15 cellular contexts compared by ENCODE assay signal in the genomic region with DNA sequence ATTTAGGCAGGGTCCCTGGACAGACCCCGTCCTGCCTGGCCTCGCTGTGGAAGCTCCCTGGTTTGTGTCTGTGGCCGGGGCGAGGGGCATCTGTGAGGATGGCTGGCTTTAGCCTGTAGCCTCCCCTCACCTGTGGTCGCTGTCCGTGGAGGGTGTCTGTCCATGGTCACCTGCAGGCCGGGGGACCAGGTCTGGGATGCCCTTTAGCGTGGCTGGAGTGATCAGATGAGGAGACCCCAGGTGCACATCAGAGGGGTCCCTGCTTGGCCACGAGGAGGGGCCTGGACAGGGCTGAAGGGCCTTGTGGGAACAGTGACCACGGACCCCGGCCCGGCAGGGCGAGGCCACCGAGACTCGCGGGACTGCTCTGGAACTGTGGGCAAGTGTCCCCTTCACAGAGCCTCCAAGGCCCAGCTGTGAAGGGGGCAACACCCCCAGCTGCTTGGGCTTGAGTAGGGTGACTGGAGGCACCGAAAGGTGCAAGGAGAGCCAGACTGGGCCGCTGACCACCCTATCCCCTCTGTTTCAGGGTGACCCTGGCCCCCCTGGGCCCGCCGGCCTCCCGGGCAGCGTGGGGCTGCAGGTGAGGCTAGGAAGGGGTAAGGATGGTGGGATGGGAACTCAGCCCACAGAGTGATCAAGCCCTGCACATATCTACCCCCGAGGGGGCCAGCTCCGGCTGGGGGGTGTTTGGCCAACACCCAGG. TPM values are rescaled to one million over a fixed set of nuclear protein-coding genes. Genes with fewer than 3 reads are reported as not detected.
DNase-seq lines count a peak whose midpoint lies in the region; ATAC-seq and TF ChIP-seq lines count a peak whose summit lies in the region.
"Had no signal": no experiment of that assay in that cellular context is flagged by ENCODE, and none has a peak within 500 bp of the region (broad histone marks: within the 10 kb centered on the region; RNA-seq: fewer than 3 reads in every experiment).

No MANE protein-coding gene starts in this region.

- H3K56ac ChIP-seq in H9 (ENCODE audit: insufficient read length, low read depth, low read length): no peak overlapping the region

- no peak for ATAC-seq in activated naive CD8-positive, alpha-beta T cell treated with anti-CD3 and anti-CD28 coated beads, Interleukin-2, amount 10 ng/mL, durations not matched to agents 7 days and 5 days (ENCODE audit: low read depth)
- ATAC-seq: stimulated activated naive CD8-positive, alpha-beta T cell treated with anti-CD3 and anti-CD28 coated beads, Interleukin-15, amount 100 ng/mL, for 72 hours had no signal

- H3K9me2 ChIP-seq in OCI-LY1 (ENCODE audit: low read depth, low read length): no peaks in the 10 kb centered on the region

- H2AK5ac ChIP-seq in H9 (ENCODE audit: insufficient read length, low read length): no peak overlapping the region

- H3K23ac ChIP-seq in H9 (ENCODE audit: insufficient read length, low read depth, low read length): no peak overlapping the region

- H3K4me3 Mint-ChIP-seq in activated naive CD8-positive, alpha-beta T cell treated with anti-CD3 and anti-CD28 coated beads, Interleukin-2, amount 10 ng/mL, durations not matched to agents 7 days and 5 days: no peak overlapping the region
- H3K4me3 Mint-ChIP-seq in activated naive CD8-positive, alpha-beta T cell treated with anti-CD3 and anti-CD28 coated beads for 36 hours: no peak overlapping the region
- no peak overlapping the region for H3K4me3 Mint-ChIP-seq in H9
- H3K4me3 Mint-ChIP-seq: activated naive CD8-positive, alpha-beta T cell; activated T-helper 17 cell treated with anti-CD3 and anti-CD28 coated beads, Interleukin-2, amount 50 U/mL, for 72 hours; neural crest cell had no signal

- TF ChIP-seq CTCF in OCI-LY1 (IDR thresholded peaks at IDR 0.05; ENCODE audit: low read length): no peak
- TF ChIP-seq CTCF in esophagus muscularis mucosa (IDR thresholded peaks at IDR 0.05): no peak
- no peak for TF ChIP-seq CTCF in tibial nerve (IDR thresholded peaks at IDR 0.05)
- no peak for TF ChIP-seq CTCF in H9 (conservative IDR thresholded peaks at IDR 0.05)

- no peak overlapping the region for H4K8ac ChIP-seq in H9 (replicated peaks; ENCODE audit: insufficient read length, low read depth, low read length)

- H3K27ac ChIP-seq in OCI-LY1 (ENCODE audit: low read depth, low read length, poor library complexity, severe bottlenecking) (no peak overlapping the region), esophagus muscularis mucosa (replicated peaks in 1 of 4) (peak overlapping the region in 2 of 4 donors; percentile 87 to 88), tibial nerve (peak overlapping the region; percentile 40 to 87 (median 71)), H9 (ENCODE audit: insufficient read length, low read depth, low read length) (no peak overlapping the region)
- H3K27ac ChIP-seq: upper lobe of right lung had no signal

- no peaks in the 10 kb centered on the region for H3F3A ChIP-seq in OCI-LY1 (ENCODE audit: insufficient read depth, low read length)

- H4K20me1 ChIP-seq in OCI-LY1 (ENCODE audit: insufficient read depth, low read length) (no peaks in the 10 kb centered on the region), H9 (ENCODE audit: control insufficient read depth, insufficient read depth, insufficient read length) (no peaks in the 10 kb centered on the region)

- no peak overlapping the region for H2BK15ac ChIP-seq in H9 (ENCODE audit: low read depth, low read length)

- H3K4ac ChIP-seq in H9 (ENCODE audit: low read depth, low read length): no peak overlapping the region

- H3K4me1 Mint-ChIP-seq in activated naive CD8-positive, alpha-beta T cell treated with anti-CD3 and anti-CD28 coated beads, Interleukin-2, amount 10 ng/mL, durations not matched to agents 7 days and 5 days: no peaks in the 10 kb centered on the region
- H3K4me1 Mint-ChIP-seq in activated naive CD8-positive, alpha-beta T cell treated with anti-CD3 and anti-CD28 coated beads for 36 hours: no peaks in the 10 kb centered on the region
- H3K4me1 Mint-ChIP-seq in H9: peaks cover 8 to 11% of the 10 kb centered on the region in 2 experiments
- H3K4me1 Mint-ChIP-seq: activated T-helper 17 cell treated with anti-CD3 and anti-CD28 coated beads, Interleukin-2, amount 50 U/mL, for 72 hours; stimulated activated naive CD8-positive, alpha-beta T cell treated with anti-CD3 and anti-CD28 coated beads, Interleukin-15, amount 100 ng/mL, for 72 hours had no signal

- H4K5ac ChIP-seq in H9 (ENCODE audit: insufficient read length, low read depth, low read length): no peak overlapping the region

- no peaks in the 10 kb centered on the region for H3K36me3 Mint-ChIP-seq in activated naive CD8-positive, alpha-beta T cell treated with anti-CD3 and anti-CD28 coated beads, Interleukin-2, amount 10 ng/mL, durations not matched to agents 7 days and 5 days
- no peaks in the 10 kb centered on the region for H3K36me3 Mint-ChIP-seq in activated naive CD8-positive, alpha-beta T cell treated with anti-CD3 and anti-CD28 coated beads for 36 hours
- H3K36me3 Mint-ChIP-seq in H9 (ENCODE audit: insufficient read depth in 1 of 3, low read depth in 3 of 3): peaks cover 0 to 3% (median 0%) of the 10 kb centered on the region in 3 experiments; a peak in 1 of 7 replicates
- H3K36me3 Mint-ChIP-seq: activated naive CD8-positive, alpha-beta T cell had no signal

- H3K4me1 ChIP-seq in OCI-LY1 (ENCODE audit: insufficient read depth, low read length, severe bottlenecking) (peaks cover 11% of the 10 kb centered on the region), esophagus muscularis mucosa (peaks cover 10 to 24% (median 13%) of the 10 kb centered on the region in 4 donors), tibial nerve (peaks cover 0 to 28% (median 13%) of the 10 kb centered on the region in 4 donors), H9 (ENCODE audit: insufficient read depth, low read length) (no peaks in the 10 kb centered on the region; the same call in 1 of the 2 replicates)

- H3K9me3 Mint-ChIP-seq in activated naive CD8-positive, alpha-beta T cell treated with anti-CD3 and anti-CD28 coated beads, Interleukin-2, amount 10 ng/mL, durations not matched to agents 7 days and 5 days: no peaks in the 10 kb centered on the region
- no peaks in the 10 kb centered on the region for H3K9me3 Mint-ChIP-seq in activated naive CD8-positive, alpha-beta T cell treated with anti-CD3 and anti-CD28 coated beads for 36 hours
- H3K9me3 Mint-ChIP-seq in H9: no peaks in the 10 kb centered on the region
- H3K9me3 Mint-ChIP-seq: activated T-helper 17 cell treated with anti-CD3 and anti-CD28 coated beads, Interleukin-2, amount 50 U/mL, for 72 hours; neural crest cell; stimulated activated naive CD8-positive, alpha-beta T cell treated with anti-CD3 and anti-CD28 coated beads, Interleukin-15, amount 100 ng/mL, for 72 hours had no signal

- no peaks in the 10 kb centered on the region for H3K36me3 ChIP-seq in OCI-LY1 (ENCODE audit: insufficient read depth, low read length)
- H3K36me3 ChIP-seq in esophagus muscularis mucosa: peaks cover 0 to 6% (median 0%) of the 10 kb centered on the region in 4 donors
- H3K36me3 ChIP-seq in tibial nerve: peaks cover 0 to 63% (median 0%) of the 10 kb centered on the region in 3 donors
- H3K36me3 ChIP-seq: upper lobe of right lung had no signal

- POLR2A ChIA-PET in activated naive CD8-positive, alpha-beta T cell treated with anti-CD3 and anti-CD28 coated beads, Interleukin-2, amount 10 ng/mL, durations not matched to agents 7 days and 5 days (lab: Charles Lee): no interaction called here

- no peak overlapping the region for H3K27ac Mint-ChIP-seq in activated naive CD8-positive, alpha-beta T cell treated with anti-CD3 and anti-CD28 coated beads, Interleukin-2, amount 10 ng/mL, durations not matched to agents 7 days and 5 days
- H3K27ac Mint-ChIP-seq in activated naive CD8-positive, alpha-beta T cell treated with anti-CD3 and anti-CD28 coated beads for 36 hours: no peak overlapping the region
- H3K27ac Mint-ChIP-seq in H9: no peak overlapping the region
- H3K27ac Mint-ChIP-seq: activated naive CD8-positive, alpha-beta T cell; activated T-helper 17 cell treated with anti-CD3 and anti-CD28 coated beads, Interleukin-2, amount 50 U/mL, for 72 hours; stimulated activated naive CD8-positive, alpha-beta T cell treated with anti-CD3 and anti-CD28 coated beads, Interleukin-15, amount 100 ng/mL, for 72 hours had no signal

- WGBS in esophagus muscularis mucosa: no CpG with 5 or more reads among the region's 24 CpGs
- WGBS in tibial nerve, 2 donors: 80 to 87% methylated on average over 17 to 20 of the region's 24 CpGs
- WGBS in H9 (ENCODE audit: extremely low coverage, insufficient read length, low lambda C conversion rate): no CpG with 5 or more reads among the region's 24 CpGs

- no peak overlapping the region for H4K91ac ChIP-seq in H9 (ENCODE audit: insufficient read length, low read depth, low read length)

- TF ChIP-seq EP300 in esophagus muscularis mucosa (IDR thresholded peaks at IDR 0.05) (no peak), tibial nerve (IDR thresholded peaks at IDR 0.05) (no peak)

- H3K79me1 ChIP-seq in H9 (ENCODE audit: insufficient read depth, low read depth, low read length, poor library complexity, severe bottlenecking): no peaks in the 10 kb centered on the region

- H3K27me3 Mint-ChIP-seq in activated naive CD8-positive, alpha-beta T cell treated with anti-CD3 and anti-CD28 coated beads, Interleukin-2, amount 10 ng/mL, durations not matched to agents 7 days and 5 days: no peaks in the 10 kb centered on the region
- H3K27me3 Mint-ChIP-seq in activated naive CD8-positive, alpha-beta T cell treated with anti-CD3 and anti-CD28 coated beads for 36 hours: no peaks in the 10 kb centered on the region
- no peaks in the 10 kb centered on the region for H3K27me3 Mint-ChIP-seq in H9 (ENCODE audit: low read depth)
- H3K27me3 Mint-ChIP-seq: activated naive CD8-positive, alpha-beta T cell; activated T-helper 17 cell treated with anti-CD3 and anti-CD28 coated beads, Interleukin-2, amount 50 U/mL, for 72 hours had no signal

- no peak overlapping the region for H2BK20ac ChIP-seq in H9 (ENCODE audit: low read depth, low read length, poor library complexity, severe bottlenecking)

- H3K23me2 ChIP-seq in H9 (ENCODE audit: insufficient read length, low read depth, low read length, poor library complexity, severe bottlenecking): no peaks in the 10 kb centered on the region

- no peak overlapping the region for H3K14ac ChIP-seq in H9 (ENCODE audit: insufficient read depth, low read length)

- no peak overlapping the region for H3T11ph ChIP-seq in H9 (ENCODE audit: low read length)

- H3K9ac ChIP-seq in OCI-LY1 (ENCODE audit: low read length) (no peak overlapping the region), H9 (ENCODE audit: extremely low read depth, insufficient read length, low read length) (no peak overlapping the region)

- no peak overlapping the region for H2AFZ ChIP-seq in OCI-LY1 (ENCODE audit: low read length)
- H2AFZ ChIP-seq in H9 (ENCODE audit: low read length): no peak overlapping the region

- H3K27me3 ChIP-seq in OCI-LY1 (ENCODE audit: insufficient read depth, low read length): peaks cover 10% of the 10 kb centered on the region; the same call in 1 of the 2 replicates
- peaks cover 0 to 11% (median 0%) of the 10 kb centered on the region in 4 donors for H3K27me3 ChIP-seq in esophagus muscularis mucosa
- no peaks in the 10 kb centered on the region for H3K27me3 ChIP-seq in tibial nerve
- H3K27me3 ChIP-seq in H9 (ENCODE audit: insufficient read depth, low read length): no peaks in the 10 kb centered on the region
- H3K27me3 ChIP-seq: body of pancreas had no signal

- H3K9me3 ChIP-seq in OCI-LY1 (ENCODE audit: low read length) (no peaks in the 10 kb centered on the region), esophagus muscularis mucosa (no peaks in the 10 kb centered on the region), tibial nerve (no peaks in the 10 kb centered on the region), H9 (ENCODE audit: control insufficient read depth, low read depth, low read length) (no peaks in the 10 kb centered on the region)
- H3K9me3 ChIP-seq: body of pancreas, upper lobe of right lung had no signal

- H3K79me2 ChIP-seq in OCI-LY1 (ENCODE audit: insufficient read depth, low read length): no peaks in the 10 kb centered on the region
- H3K79me2 ChIP-seq in H9 (ENCODE audit: insufficient read depth, low read length): no peaks in the 10 kb centered on the region

- H2BK120ac ChIP-seq in H9 (ENCODE audit: low read depth, low read length, poor library complexity, severe bottlenecking): no peak overlapping the region

- H2BK12ac ChIP-seq in H9 (ENCODE audit: insufficient read length, low read depth, low read length): no peak overlapping the region

- intact Hi-C loops in esophagus muscularis mucosa (cut with DNase I): no loop called here

- no peak overlapping the region for H3K18ac ChIP-seq in H9 (ENCODE audit: insufficient read length, low read depth, low read length)

- H3K4me2 ChIP-seq in OCI-LY1 (ENCODE audit: low read length) (peak overlapping the region; percentile 10; the same call in 1 of the 2 replicates), H9 (ENCODE audit: insufficient read depth, insufficient read length, low read length) (no peak overlapping the region)

- H3K4me3 ChIP-seq in OCI-LY1 (ENCODE audit: low read depth, low read length, poor library complexity, severe bottlenecking) (no peak overlapping the region), esophagus muscularis mucosa (peak overlapping the region in 3 of 4 donors; percentile 43 to 67 (median 58)), tibial nerve (no peak overlapping the region)
- H3K4me3 ChIP-seq: body of pancreas, upper lobe of right lung had no signal

- peak; percentile 37 for DNase-seq in activated naive CD8-positive, alpha-beta T cell treated with anti-CD3 and anti-CD28 coated beads, Interleukin-2, amount 10 ng/mL, durations not matched to agents 7 days and 5 days
- DNase-seq in activated naive CD8-positive, alpha-beta T cell treated with anti-CD3 and anti-CD28 coated beads for 36 hours: no peak
- DNase-seq in esophagus muscularis mucosa (ENCODE audit: extremely low spot score) (no peak), tibial nerve (ENCODE audit: low spot score in 2 of 2) (no peak), NCI-H2029 (lab: John Stamatoyannopoulos, UW) (no peak), amygdala (lab: John Stamatoyannopoulos, UW) (no peak), H9 (no peak)
- DNase-seq: cortex of kidney; stimulated activated naive CD8-positive, alpha-beta T cell treated with anti-CD3 and anti-CD28 coated beads, Interleukin-15, amount 100 ng/mL, for 72 hours; upper lobe of right lung had no signal

- no peak for TF ChIP-seq POLR2A in esophagus muscularis mucosa (IDR thresholded peaks at IDR 0.05; ENCODE audit: low read depth)
- TF ChIP-seq POLR2A in tibial nerve (IDR thresholded peaks at IDR 0.05): no peak

- H2BK5ac ChIP-seq in H9 (ENCODE audit: insufficient read length, low read length): no peak overlapping the region

RNA-seq across cellular contexts. Expression of a gene that starts 8.6 kb away (rescaled TPM):
- total RNA-seq in activated naive CD8-positive, alpha-beta T cell treated with anti-CD3 and anti-CD28 coated beads, Interleukin-2, amount 10 ng/mL, durations not matched to agents 7 days and 5 days: under 1 TPM; 0.42 to 0.82 TPM
- total RNA-seq in activated naive CD8-positive, alpha-beta T cell treated with anti-CD3 and anti-CD28 coated beads for 36 hours: 1 to 10 TPM in 1 of 2 experiments, under 1 TPM in 1; 0.35 to 1.0 TPM
- total RNA-seq in esophagus muscularis mucosa (10 to 100 TPM; 13.4 to 22.9 (median 18.4) TPM), tibial nerve (10 to 100 TPM; 51.3 to 81.2 (median 63.5) TPM), H9 (2021) (137 and 150 TPM in 2 replicates)
- total RNA-seq: activated T-helper 17 cell treated with anti-CD3 and anti-CD28 coated beads, Interleukin-2, amount 50 U/mL, for 72 hours had no signal

RNA-seq across cellular contexts. Expression of a gene that starts 20.8 kb away (rescaled TPM):
- total RNA-seq in activated naive CD8-positive, alpha-beta T cell treated with anti-CD3 and anti-CD28 coated beads, Interleukin-2, amount 10 ng/mL, durations not matched to agents 7 days and 5 days: 10 to 100 TPM; 80.8 to 81.1 TPM
- total RNA-seq in activated naive CD8-positive, alpha-beta T cell treated with anti-CD3 and anti-CD28 coated beads for 36 hours: 10 to 100 TPM; 66.1 to 69.9 TPM
- 10 to 100 TPM; 46.1 to 84.5 (median 62.7) TPM for total RNA-seq in esophagus muscularis mucosa
- total RNA-seq in tibial nerve: 100 to 1,000 TPM in 1 of 4 donors, 10 to 100 TPM in 3; 67.1 to 108 (median 80.8) TPM
- total RNA-seq in H9 (2021): 33.0 and 33.1 TPM in 2 replicates

RNA-seq across cellular contexts. Expression of a gene that starts 29.2 kb away (rescaled TPM):
- total RNA-seq in activated naive CD8-positive, alpha-beta T cell treated with anti-CD3 and anti-CD28 coated beads, Interleukin-2, amount 10 ng/mL, durations not matched to agents 7 days and 5 days: 10 to 100 TPM; 17.9 to 18.9 TPM
- total RNA-seq in activated naive CD8-positive, alpha-beta T cell treated with anti-CD3 and anti-CD28 coated beads for 36 hours: 10 to 100 TPM; 19.3 to 19.8 TPM
- total RNA-seq in esophagus muscularis mucosa: 10 to 100 TPM in 2 of 4 donors, 1 to 10 TPM in 2; 7.6 to 16.7 (median 10.3) TPM
- 10 to 100 TPM; 12.0 to 15.3 (median 13.6) TPM for total RNA-seq in tibial nerve
- total RNA-seq in H9 (2021): 14.6 and 16.3 TPM in 2 replicates

RNA-seq across cellular contexts. Expression of a gene that starts 36.2 kb away (rescaled TPM):
- 10 to 100 TPM in 1 of 2 experiments, 1 to 10 TPM in 1; 9.3 to 10.1 TPM for total RNA-seq in activated naive CD8-positive, alpha-beta T cell treated with anti-CD3 and anti-CD28 coated beads, Interleukin-2, amount 10 ng/mL, durations not matched to agents 7 days and 5 days
- total RNA-seq in activated naive CD8-positive, alpha-beta T cell treated with anti-CD3 and anti-CD28 coated beads for 36 hours: 1 to 10 TPM; 5.4 to 5.8 TPM
- 10 to 100 TPM; 12.3 to 29.7 (median 18.8) TPM for total RNA-seq in esophagus muscularis mucosa
- total RNA-seq in tibial nerve: 10 to 100 TPM in 3 of 4 donors, 1 to 10 TPM in 1; 9.8 to 25.1 (median 16.2) TPM
- 15.9 and 16.4 TPM in 2 replicates for total RNA-seq in H9 (2021)

Comparison
In these comparisons a context has a peak if more than half of its experiments do, and no peak if none do; other contexts are left out.
1. H3K27ac ChIP-seq: peak in tibial nerve (4 of 4); none in OCI-LY1 (single experiment) and H9 (single experiment).
2. H3K4me3 ChIP-seq: peak in esophagus muscularis mucosa (3 of 4); none in OCI-LY1 (single experiment) and tibial nerve (0 of 4).
3. RNA of a gene that starts 8.6 kb away (total RNA-seq): 137 to 150 TPM in H9, 51.3 to 81.2 TPM in tibial nerve and 13.4 to 22.9 TPM in esophagus muscularis mucosa; 0.35 to 1.0 TPM in activated naive CD8-positive, alpha-beta T cell treated with anti-CD3 and anti-CD28 coated beads for 36 hours and 0.42 to 0.82 TPM in activated naive CD8-positive, alpha-beta T cell treated with anti-CD3 and anti-CD28 coated beads, Interleukin-2, amount 10 ng/mL, durations not matched to agents 7 days and 5 days; every median in the first group is over 4 times any median in the second.